16 cellular contexts compared by ENCODE assay signal in the genomic region with DNA sequence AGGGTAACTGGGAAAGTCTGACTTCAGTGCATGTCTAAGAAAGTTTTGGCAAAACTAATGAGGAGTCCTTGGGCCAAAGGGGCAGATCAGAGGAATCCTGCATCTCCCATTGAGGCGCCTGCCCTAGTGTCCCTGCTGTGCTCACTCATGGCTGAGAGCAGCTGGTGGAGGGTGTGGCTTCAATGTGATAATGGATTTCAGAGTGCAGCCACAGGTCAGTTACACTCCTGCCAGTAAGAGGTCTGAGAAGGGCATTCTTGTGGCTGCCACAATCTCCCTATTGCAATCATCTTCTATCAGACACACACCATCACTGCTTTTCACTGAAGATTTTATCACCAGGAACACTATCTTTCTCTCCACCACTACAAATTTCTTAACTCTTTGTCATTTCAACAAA.
DNase-seq lines count a peak whose midpoint lies in the region; ATAC-seq and TF ChIP-seq lines count a peak whose summit lies in the region.
"Had no signal": no experiment of that assay in that cellular context is flagged by ENCODE, and none has a peak within 500 bp of the region (broad histone marks: within the 10 kb centered on the region; RNA-seq: fewer than 3 reads in every experiment).

No MANE protein-coding gene starts in this region.

- no peak overlapping the region for H3K4me3 Mint-ChIP-seq in H9
- no peak overlapping the region for H3K4me3 Mint-ChIP-seq in activated CD8-positive, alpha-beta T cell treated with anti-CD3 and anti-CD28 coated beads, Interleukin-2, amount 10 ng/mL, durations not matched to agents 7 days and 5 days
- H3K4me3 Mint-ChIP-seq: activated CD4-positive, alpha-beta T cell treated with anti-CD3 and anti-CD28 coated beads, Interleukin-2, amount 10 ng/mL, durations not matched to agents 24 days and 14 days; activated naive CD8-positive, alpha-beta T cell; nephron had no signal

- no peak overlapping the region for H2BK12ac ChIP-seq in H9 (ENCODE audit: insufficient read length, low read depth, low read length)

- no peak overlapping the region for H2BK15ac ChIP-seq in H9 (ENCODE audit: low read depth, low read length)

- H3K36me3 Mint-ChIP-seq in H9 (ENCODE audit: insufficient read depth in 1 of 3, low read depth in 3 of 3): peaks cover 0 to 4% (median 4%) of the 10 kb centered on the region in 3 experiments; a peak in 3 of 7 replicates
- no peaks in the 10 kb centered on the region for H3K36me3 Mint-ChIP-seq in activated CD8-positive, alpha-beta T cell treated with anti-CD3 and anti-CD28 coated beads, Interleukin-2, amount 10 ng/mL, durations not matched to agents 7 days and 5 days (ENCODE audit: low read depth)

- no peaks in the 10 kb centered on the region for H3K4me1 Mint-ChIP-seq in H9
- H3K4me1 Mint-ChIP-seq in activated CD8-positive, alpha-beta T cell treated with anti-CD3 and anti-CD28 coated beads, Interleukin-2, amount 10 ng/mL, durations not matched to agents 7 days and 5 days (ENCODE audit: low read depth): peaks cover 2% of the 10 kb centered on the region

- H4K91ac ChIP-seq in H9 (ENCODE audit: insufficient read length, low read depth, low read length): no peak overlapping the region

- no peak overlapping the region for H4K8ac ChIP-seq in H9 (replicated peaks; ENCODE audit: insufficient read length, low read depth, low read length)

- H3K9me3 ChIP-seq in H9 (ENCODE audit: control insufficient read depth, low read depth, low read length): no peaks in the 10 kb centered on the region
- H3K9me3 ChIP-seq: psoas muscle had no signal

- no peak overlapping the region for H2AK5ac ChIP-seq in H9 (ENCODE audit: insufficient read length, low read length)

- no peak overlapping the region for H2BK20ac ChIP-seq in H9 (ENCODE audit: low read depth, low read length, poor library complexity, severe bottlenecking)

- H2BK120ac ChIP-seq in H9 (ENCODE audit: low read depth, low read length, poor library complexity, severe bottlenecking): no peak overlapping the region

- no peak overlapping the region for H3K18ac ChIP-seq in H9 (ENCODE audit: insufficient read length, low read depth, low read length)

- H3K14ac ChIP-seq in H9 (ENCODE audit: insufficient read depth, low read length): no peak overlapping the region

- H3K79me1 ChIP-seq in H9 (ENCODE audit: insufficient read depth, low read depth, low read length, poor library complexity, severe bottlenecking): no peaks in the 10 kb centered on the region

- H3K27me3 ChIP-seq in H9 (ENCODE audit: insufficient read depth, low read length) (peaks cover 3% of the 10 kb centered on the region; the same call in 1 of the 2 replicates), foreskin keratinocyte (no peaks in the 10 kb centered on the region)

- no peak overlapping the region for H4K5ac ChIP-seq in H9 (ENCODE audit: insufficient read length, low read depth, low read length)

- POLR2A ChIA-PET in activated CD8-positive, alpha-beta T cell treated with anti-CD3 and anti-CD28 coated beads, Interleukin-2, amount 10 ng/mL, durations not matched to agents 7 days and 5 days (lab: Charles Lee): no interaction called here

- H3K23me2 ChIP-seq in H9 (ENCODE audit: insufficient read length, low read depth, low read length, poor library complexity, severe bottlenecking): no peaks in the 10 kb centered on the region

- no peak overlapping the region for H2BK5ac ChIP-seq in H9 (ENCODE audit: insufficient read length, low read length)

- WGBS in H9 (ENCODE audit: extremely low coverage, insufficient read length, low lambda C conversion rate): no CpG with 5 or more reads among the region's 1 CpG

- no peaks in the 10 kb centered on the region for H4K20me1 ChIP-seq in H9 (ENCODE audit: control insufficient read depth, insufficient read depth, insufficient read length)

- no peak for ATAC-seq in foreskin keratinocyte
- no peak for ATAC-seq in activated CD8-positive, alpha-beta T cell treated with anti-CD3 and anti-CD28 coated beads, Interleukin-2, amount 10 ng/mL, durations not matched to agents 7 days and 5 days

- no peaks in the 10 kb centered on the region for H3K79me2 ChIP-seq in H9 (ENCODE audit: insufficient read depth, low read length)

- H3K27ac ChIP-seq in H9 (ENCODE audit: insufficient read length, low read depth, low read length): no peak overlapping the region
- H3K27ac ChIP-seq in foreskin keratinocyte: no peak overlapping the region
- H3K27ac ChIP-seq: psoas muscle had no signal

- no peak overlapping the region for H3K9ac ChIP-seq in H9 (ENCODE audit: extremely low read depth, insufficient read length, low read length)

- no peak overlapping the region for H3K27ac Mint-ChIP-seq in H9
- H3K27ac Mint-ChIP-seq in activated CD8-positive, alpha-beta T cell treated with anti-CD3 and anti-CD28 coated beads, Interleukin-2, amount 10 ng/mL, durations not matched to agents 7 days and 5 days: no peak overlapping the region
- H3K27ac Mint-ChIP-seq: activated CD4-positive, alpha-beta T cell treated with anti-CD3 and anti-CD28 coated beads, Interleukin-2, amount 10 ng/mL, durations not matched to agents 24 days and 14 days; activated naive CD8-positive, alpha-beta T cell; nephron had no signal

- no peak overlapping the region for H3K56ac ChIP-seq in H9 (ENCODE audit: insufficient read length, low read depth, low read length)

- peaks cover 44 to 52% of the 10 kb centered on the region in 2 experiments for H3K9me3 Mint-ChIP-seq in H9
- H3K9me3 Mint-ChIP-seq in activated CD8-positive, alpha-beta T cell treated with anti-CD3 and anti-CD28 coated beads, Interleukin-2, amount 10 ng/mL, durations not matched to agents 7 days and 5 days (ENCODE audit: insufficient read depth): no peaks in the 10 kb centered on the region
- H3K9me3 Mint-ChIP-seq: nephron had no signal

- no peak overlapping the region for H3T11ph ChIP-seq in H9 (ENCODE audit: low read length)

- TF ChIP-seq CTCF in H9 (conservative IDR thresholded peaks at IDR 0.05): no peak
- no peak for TF ChIP-seq CTCF in foreskin keratinocyte (conservative IDR thresholded peaks at IDR 0.05)

- CTCF ChIA-PET in activated CD8-positive, alpha-beta T cell treated with anti-CD3 and anti-CD28 coated beads, Interleukin-2, amount 10 ng/mL, durations not matched to agents 7 days and 5 days (lab: Charles Lee): no interaction called here

- H3K23ac ChIP-seq in H9 (ENCODE audit: insufficient read length, low read depth, low read length): no peak overlapping the region

- no peak overlapping the region for H3K4me2 ChIP-seq in H9 (ENCODE audit: insufficient read depth, insufficient read length, low read length)

- H3K4me1 ChIP-seq in H9 (ENCODE audit: insufficient read depth, low read length) (no peaks in the 10 kb centered on the region), foreskin keratinocyte (peaks cover 9% of the 10 kb centered on the region)
- H3K4me1 ChIP-seq: psoas muscle had no signal

- DNase-seq in COLO668 (lab: John Stamatoyannopoulos, UW; ENCODE audit: unreplicated experiment) (peak; percentile 36), H9 (peak; percentile 29), RPMI8226 (peak; percentile 65), iris pigment epithelial cell (ENCODE audit: low read depth) (peak; percentile 4), foreskin keratinocyte (no peak), islet precursor cell (no peak)
- DNase-seq in activated CD8-positive, alpha-beta T cell treated with anti-CD3 and anti-CD28 coated beads, Interleukin-2, amount 10 ng/mL, durations not matched to agents 7 days and 5 days: no peak
- DNase-seq: activated CD4-positive, alpha-beta T cell treated with anti-CD3 and anti-CD28 coated beads, Interleukin-2, amount 10 ng/mL, durations not matched to agents 24 days and 14 days; activated T-cell treated with anti-CD3 and anti-CD28 coated beads for 4 hours; central memory CD4-positive, alpha-beta T cell; DMS153; effector memory CD4-positive, alpha-beta T cell; NCI-H187; psoas muscle had no signal

- no peak overlapping the region for H2AFZ ChIP-seq in H9 (ENCODE audit: low read length)

- H3K4ac ChIP-seq in H9 (ENCODE audit: low read depth, low read length): no peak overlapping the region

- peaks cover under 1% of the 10 kb centered on the region for H3K27me3 Mint-ChIP-seq in H9 (ENCODE audit: low read depth)
- no peaks in the 10 kb centered on the region for H3K27me3 Mint-ChIP-seq in activated CD8-positive, alpha-beta T cell treated with anti-CD3 and anti-CD28 coated beads, Interleukin-2, amount 10 ng/mL, durations not matched to agents 7 days and 5 days (ENCODE audit: low read depth)
- H3K27me3 Mint-ChIP-seq: activated CD4-positive, alpha-beta T cell treated with anti-CD3 and anti-CD28 coated beads, Interleukin-2, amount 10 ng/mL, durations not matched to agents 24 days and 14 days; activated naive CD8-positive, alpha-beta T cell had no signal

Comparison
In these comparisons a context has a peak if more than half of its experiments do, and no peak if none do; other contexts are left out.
1. DNase-seq: peak in COLO668 (single experiment), H9 (single experiment), RPMI8226 (single experiment) and iris pigment epithelial cell (single experiment); none in foreskin keratinocyte (0 of 2), islet precursor cell (single experiment) and activated CD8-positive, alpha-beta T cell treated with anti-CD3 and anti-CD28 coated beads, Interleukin-2, amount 10 ng/mL, durations not matched to agents 7 days and 5 days (single experiment).